In genomic region chrX:20418809-20419208, GRCh38 we compare ENCODE assay signal across 17 cellular contexts.
DNase-seq lines count a peak whose midpoint lies in the region; ATAC-seq lines count a peak whose summit lies in the region.
"Had no signal": no experiment of that assay in that cellular context is flagged by ENCODE, and none has a peak within 500 bp of the region (broad histone marks: within the 10 kb centered on the region; RNA-seq: fewer than 3 reads in every experiment).

No MANE protein-coding gene starts in this region.

- intact Hi-C loops in activated T-helper 1 cell treated with anti-CD3 and anti-CD28 coated beads, Interleukin-12 subunit alpha, Interleukin-12 subunit beta, Interleukin-2, Interleukin-4 antibody, amounts not matched to agents 30 ng/mL and 10 ng/mL and 1 ng/mL, durations not matched to agents 14 hours and 24 hours and 36 hours (cut with micrococcal nuclease): no loop called here
- intact Hi-C loops in activated CD4-positive, alpha-beta memory T cell treated with anti-CD3 and anti-CD28 coated beads for 36 hours (cut with micrococcal nuclease): no loop called here
- intact Hi-C loops in posterior vena cava (cut with DNase I): no loop called here

- H3K4me1 Mint-ChIP-seq in activated naive CD4-positive, alpha-beta T cell treated with anti-CD3 and anti-CD28 coated beads, Interleukin-2, amount 50 U/mL, for 24 hours: peaks cover 48% of the 10 kb centered on the region
- peaks cover 24% of the 10 kb centered on the region for H3K4me1 Mint-ChIP-seq in activated T-helper 1 cell treated with anti-CD3 and anti-CD28 coated beads, Interleukin-12 subunit alpha, Interleukin-12 subunit beta, Interleukin-2, Interleukin-4 antibody, amounts not matched to agents 30 ng/mL and 10 ng/mL and 1 ng/mL, durations not matched to agents 14 hours and 24 hours and 36 hours (ENCODE audit: low read depth)
- H3K4me1 Mint-ChIP-seq in stimulated activated naive CD8-positive, alpha-beta T cell treated with anti-CD3 and anti-CD28 coated beads, Interleukin-15, amount 100 ng/mL, for 72 hours: peaks cover 44% of the 10 kb centered on the region
- peaks cover 20% of the 10 kb centered on the region for H3K4me1 Mint-ChIP-seq in activated CD4-positive, alpha-beta memory T cell treated with anti-CD3 and anti-CD28 coated beads for 36 hours (ENCODE audit: low read depth)
- H3K4me1 Mint-ChIP-seq: H9 had no signal

- H3K27ac Mint-ChIP-seq in activated naive CD4-positive, alpha-beta T cell treated with anti-CD3 and anti-CD28 coated beads, Interleukin-2, amount 50 U/mL, for 24 hours: peak overlapping the region; percentile 84
- peak overlapping the region; percentile 70 for H3K27ac Mint-ChIP-seq in activated T-helper 1 cell treated with anti-CD3 and anti-CD28 coated beads, Interleukin-12 subunit alpha, Interleukin-12 subunit beta, Interleukin-2, Interleukin-4 antibody, amounts not matched to agents 30 ng/mL and 10 ng/mL and 1 ng/mL, durations not matched to agents 14 hours and 24 hours and 36 hours
- peak overlapping the region; percentile 30 to 91 for H3K27ac Mint-ChIP-seq in stimulated activated naive CD8-positive, alpha-beta T cell treated with anti-CD3 and anti-CD28 coated beads, Interleukin-15, amount 100 ng/mL, for 72 hours
- H3K27ac Mint-ChIP-seq in activated CD4-positive, alpha-beta memory T cell treated with anti-CD3 and anti-CD28 coated beads for 36 hours: no peak overlapping the region
- H3K27ac Mint-ChIP-seq: endodermal cell, H9 had no signal

- POLR2A ChIA-PET in activated CD4-positive, alpha-beta memory T cell treated with anti-CD3 and anti-CD28 coated beads for 36 hours (lab: Charles Lee): no interaction called here

- peak overlapping the region; percentile 63 for H3K4me3 Mint-ChIP-seq in activated naive CD4-positive, alpha-beta T cell treated with anti-CD3 and anti-CD28 coated beads, Interleukin-2, amount 50 U/mL, for 24 hours
- H3K4me3 Mint-ChIP-seq in activated T-helper 1 cell treated with anti-CD3 and anti-CD28 coated beads, Interleukin-12 subunit alpha, Interleukin-12 subunit beta, Interleukin-2, Interleukin-4 antibody, amounts not matched to agents 30 ng/mL and 10 ng/mL and 1 ng/mL, durations not matched to agents 14 hours and 24 hours and 36 hours: no peak overlapping the region
- H3K4me3 Mint-ChIP-seq in stimulated activated naive CD8-positive, alpha-beta T cell treated with anti-CD3 and anti-CD28 coated beads, Interleukin-15, amount 100 ng/mL, for 72 hours: peak overlapping the region; percentile 77 to 81
- no peak overlapping the region for H3K4me3 Mint-ChIP-seq in activated CD4-positive, alpha-beta memory T cell treated with anti-CD3 and anti-CD28 coated beads for 36 hours
- H3K4me3 Mint-ChIP-seq: endodermal cell, H9 had no signal

- H3K9me3 Mint-ChIP-seq in activated naive CD4-positive, alpha-beta T cell treated with anti-CD3 and anti-CD28 coated beads, Interleukin-2, amount 50 U/mL, for 24 hours: no peaks in the 10 kb centered on the region
- H3K9me3 Mint-ChIP-seq in activated T-helper 1 cell treated with anti-CD3 and anti-CD28 coated beads, Interleukin-12 subunit alpha, Interleukin-12 subunit beta, Interleukin-2, Interleukin-4 antibody, amounts not matched to agents 30 ng/mL and 10 ng/mL and 1 ng/mL, durations not matched to agents 14 hours and 24 hours and 36 hours: no peaks in the 10 kb centered on the region
- H3K9me3 Mint-ChIP-seq in stimulated activated naive CD8-positive, alpha-beta T cell treated with anti-CD3 and anti-CD28 coated beads, Interleukin-15, amount 100 ng/mL, for 72 hours: no peaks in the 10 kb centered on the region
- H3K9me3 Mint-ChIP-seq in activated CD4-positive, alpha-beta memory T cell treated with anti-CD3 and anti-CD28 coated beads for 36 hours: peaks cover 6% of the 10 kb centered on the region

- no peaks in the 10 kb centered on the region for H3K27me3 Mint-ChIP-seq in activated naive CD4-positive, alpha-beta T cell treated with anti-CD3 and anti-CD28 coated beads, Interleukin-2, amount 50 U/mL, for 24 hours
- H3K27me3 Mint-ChIP-seq in activated T-helper 1 cell treated with anti-CD3 and anti-CD28 coated beads, Interleukin-12 subunit alpha, Interleukin-12 subunit beta, Interleukin-2, Interleukin-4 antibody, amounts not matched to agents 30 ng/mL and 10 ng/mL and 1 ng/mL, durations not matched to agents 14 hours and 24 hours and 36 hours (ENCODE audit: insufficient read depth): peaks cover 1% of the 10 kb centered on the region
- H3K27me3 Mint-ChIP-seq in stimulated activated naive CD8-positive, alpha-beta T cell treated with anti-CD3 and anti-CD28 coated beads, Interleukin-15, amount 100 ng/mL, for 72 hours: no peaks in the 10 kb centered on the region
- no peaks in the 10 kb centered on the region for H3K27me3 Mint-ChIP-seq in activated CD4-positive, alpha-beta memory T cell treated with anti-CD3 and anti-CD28 coated beads for 36 hours

- CTCF ChIA-PET in activated CD4-positive, alpha-beta memory T cell treated with anti-CD3 and anti-CD28 coated beads for 36 hours (lab: Charles Lee): no interaction called here

- DNase-seq in activated naive CD4-positive, alpha-beta T cell (lab: John Stamatoyannopoulos, UW): no peak
- no peak for DNase-seq in activated T-helper 1 cell treated with anti-CD3 and anti-CD28 coated beads, Interleukin-12 subunit alpha, Interleukin-12 subunit beta, Interleukin-2, Interleukin-4 antibody, amounts not matched to agents 30 ng/mL and 10 ng/mL and 1 ng/mL, durations not matched to agents 14 hours and 24 hours and 36 hours (ENCODE audit: low spot score)
- DNase-seq in stimulated activated naive CD8-positive, alpha-beta T cell treated with anti-CD3 and anti-CD28 coated beads, Interleukin-15, amount 100 ng/mL, for 72 hours: no peak
- no peak for DNase-seq in activated CD4-positive, alpha-beta memory T cell treated with anti-CD3 and anti-CD28 coated beads for 36 hours
- no peak for DNase-seq in posterior vena cava (ENCODE audit: low spot score)
- DNase-seq: activated CD4-positive, alpha-beta T cell treated with anti-CD3 and anti-CD28 coated beads, Interleukin-2, amount 50 U/mL, for 4 hours; activated gamma-delta T cell; DMS 273 treated with DMSO at 0.1 percent for 48 hours; endodermal cell; foreskin fibroblast; H9; MG63; NCI-H2081 treated with DMSO at 0.1 percent for 48 hours; SHP77 had no signal

- ATAC-seq in HG02642 (IDR thresholded peaks at IDR 0.05; ENCODE audit: poor library complexity, unreplicated experiment) (peak; percentile 10), HG02938 (IDR thresholded peaks at IDR 0.05; ENCODE audit: unreplicated experiment) (no peak)
- ATAC-seq in stimulated activated naive CD8-positive, alpha-beta T cell treated with anti-CD3 and anti-CD28 coated beads, Interleukin-15, amount 100 ng/mL, for 72 hours: peak; percentile 22

- H3K36me3 Mint-ChIP-seq in activated naive CD4-positive, alpha-beta T cell treated with anti-CD3 and anti-CD28 coated beads, Interleukin-2, amount 50 U/mL, for 24 hours: no peaks in the 10 kb centered on the region
- H3K36me3 Mint-ChIP-seq in activated T-helper 1 cell treated with anti-CD3 and anti-CD28 coated beads, Interleukin-12 subunit alpha, Interleukin-12 subunit beta, Interleukin-2, Interleukin-4 antibody, amounts not matched to agents 30 ng/mL and 10 ng/mL and 1 ng/mL, durations not matched to agents 14 hours and 24 hours and 36 hours (ENCODE audit: low read depth): no peaks in the 10 kb centered on the region
- no peaks in the 10 kb centered on the region for H3K36me3 Mint-ChIP-seq in activated CD4-positive, alpha-beta memory T cell treated with anti-CD3 and anti-CD28 coated beads for 36 hours

Comparison
In these comparisons a context has a peak if more than half of its experiments do, and no peak if none do; other contexts are left out.
1. H3K4me3 Mint-ChIP-seq: peak in activated naive CD4-positive, alpha-beta T cell treated with anti-CD3 and anti-CD28 coated beads, Interleukin-2, amount 50 U/mL, for 24 hours (single experiment) and stimulated activated naive CD8-positive, alpha-beta T cell treated with anti-CD3 and anti-CD28 coated beads, Interleukin-15, amount 100 ng/mL, for 72 hours (2 of 2); none in activated T-helper 1 cell treated with anti-CD3 and anti-CD28 coated beads, Interleukin-12 subunit alpha, Interleukin-12 subunit beta, Interleukin-2, Interleukin-4 antibody, amounts not matched to agents 30 ng/mL and 10 ng/mL and 1 ng/mL, durations not matched to agents 14 hours and 24 hours and 36 hours (single experiment) and activated CD4-positive, alpha-beta memory T cell treated with anti-CD3 and anti-CD28 coated beads for 36 hours (single experiment).